In genomic region chrX:119885554-119886428, GRCh38 we compare ENCODE assay signal across 12 cellular contexts. TPM values are rescaled to one million over a fixed set of nuclear protein-coding genes. Genes with fewer than 3 reads are reported as not detected.
DNase-seq lines count a peak whose midpoint lies in the region; ATAC-seq and TF ChIP-seq lines count a peak whose summit lies in the region.
"Had no signal": no experiment of that assay in that cellular context is flagged by ENCODE, and none has a peak within 500 bp of the region (broad histone marks: within the 10 kb centered on the region; RNA-seq: fewer than 3 reads in every experiment).

No MANE protein-coding gene starts in this region.

- H3K27ac ChIP-seq in substantia nigra (ENCODE audit: low read depth, low read length, poor library complexity, severe bottlenecking), result no peak overlapping the region
- H3K27ac ChIP-seq: GM23248, thoracic aorta had no signal

- H3K4me3 ChIP-seq in fibroblast of the aortic adventitia (ENCODE audit: low read depth, low read length), result no peak overlapping the region
- H3K4me3 ChIP-seq: GM23248, thoracic aorta had no signal

- peaks cover 9% of the 10 kb centered on the region for H3K4me1 Mint-ChIP-seq in stimulated activated naive CD8-positive, alpha-beta T cell treated with anti-CD3 and anti-CD28 coated beads, Interleukin-15, Interleukin-2, amounts not matched to agents 100 ng/mL and 50 ng/mL, for 24 hours (ENCODE audit: low read depth)

- TF ChIP-seq CTCF in fibroblast of the aortic adventitia (IDR thresholded peaks at IDR 0.05; ENCODE audit: insufficient read depth, low read length), result no peak

- no peaks in the 10 kb centered on the region for H3K27me3 Mint-ChIP-seq in stimulated activated naive CD8-positive, alpha-beta T cell treated with anti-CD3 and anti-CD28 coated beads, Interleukin-15, Interleukin-2, amounts not matched to agents 100 ng/mL and 50 ng/mL, for 24 hours

- H3K9me3 Mint-ChIP-seq in stimulated activated naive CD8-positive, alpha-beta T cell treated with anti-CD3 and anti-CD28 coated beads, Interleukin-15, Interleukin-2, amounts not matched to agents 100 ng/mL and 50 ng/mL, for 24 hours, result no peaks in the 10 kb centered on the region

- peak overlapping the region; percentile 26 for H3K4me3 Mint-ChIP-seq in stimulated activated naive CD8-positive, alpha-beta T cell treated with anti-CD3 and anti-CD28 coated beads, Interleukin-15, Interleukin-2, amounts not matched to agents 100 ng/mL and 50 ng/mL, for 24 hours

- no peaks in the 10 kb centered on the region for H3K36me3 Mint-ChIP-seq in stimulated activated naive CD8-positive, alpha-beta T cell treated with anti-CD3 and anti-CD28 coated beads, Interleukin-15, Interleukin-2, amounts not matched to agents 100 ng/mL and 50 ng/mL, for 24 hours (ENCODE audit: low read depth)

- no peak for ATAC-seq in stimulated activated naive CD8-positive, alpha-beta T cell treated with anti-CD3 and anti-CD28 coated beads, Interleukin-15, Interleukin-2, amounts not matched to agents 100 U/mL and 50 U/mL, for 24 hours
- ATAC-seq in SK-N-SH treated with all-trans-retinoic acid at 6 μM for 48 hours, result peak; percentile 41

- DNase-seq in stimulated activated naive CD8-positive, alpha-beta T cell treated with anti-CD3 and anti-CD28 coated beads, Interleukin-15, Interleukin-2, amounts not matched to agents 100 U/mL and 50 U/mL, for 24 hours, result no peak
- DNase-seq in fibroblast of the aortic adventitia (ENCODE audit: low read depth), result peak; percentile 39
- DNase-seq in SIG-M5 (lab: John Stamatoyannopoulos, UW), result no peak
- DNase-seq in AML-193 (lab: John Stamatoyannopoulos, UW), result no peak
- no peak for DNase-seq in substantia nigra (lab: John Stamatoyannopoulos, UW)
- DNase-seq in islet precursor cell, result no peak
- DNase-seq: GM23248, NCI-H1105 had no signal

- H3K27ac Mint-ChIP-seq in stimulated activated naive CD8-positive, alpha-beta T cell treated with anti-CD3 and anti-CD28 coated beads, Interleukin-15, Interleukin-2, amounts not matched to agents 100 ng/mL and 50 ng/mL, for 24 hours, result no peak overlapping the region

TF ChIP-seq in SK-N-SH treated with all-trans-retinoic acid at 6 μM for 48 hours, 23 proteins besides CTCF, POLR2A, EP300 and RAD21 (continues in another document):
- TF ChIP-seq GLIS3 (CRISPR knock-in tag; IDR thresholded peaks at IDR 0.05) (no peak), PATZ1 (CRISPR knock-in tag; IDR thresholded peaks at IDR 0.05; ENCODE audit: borderline replicate concordance) (no peak), CSRNP3 (CRISPR knock-in tag; IDR thresholded peaks at IDR 0.05) (no peak), POU6F1 (CRISPR knock-in tag; IDR thresholded peaks at IDR 0.05; ENCODE audit: borderline replicate concordance, low read depth) (no peak), CSDC2 (CRISPR knock-in tag; IDR thresholded peaks at IDR 0.05) (no peak), ZFP3 (CRISPR knock-in tag; IDR thresholded peaks at IDR 0.05) (no peak), OSR1 (CRISPR knock-in tag; IDR thresholded peaks at IDR 0.05) (no peak), ZNF70 (CRISPR knock-in tag; IDR thresholded peaks at IDR 0.05) (no peak), TSHZ2 (CRISPR knock-in tag; IDR thresholded peaks at IDR 0.05) (no peak), TCF4 (CRISPR knock-in tag; IDR thresholded peaks at IDR 0.05; ENCODE audit: borderline replicate concordance) (no peak), ZNF565 (CRISPR knock-in tag; conservative IDR thresholded peaks at IDR 0.05; ENCODE audit: low read depth) (no peak), SNAI2 (CRISPR knock-in tag; IDR thresholded peaks at IDR 0.05) (no peak), TOX (CRISPR knock-in tag; IDR thresholded peaks at IDR 0.05; ENCODE audit: borderline replicate concordance) (no peak), BACH2 (CRISPR knock-in tag; IDR thresholded peaks at IDR 0.05; ENCODE audit: borderline replicate concordance) (no peak), CREB5 (CRISPR knock-in tag; IDR thresholded peaks at IDR 0.05; ENCODE audit: low read depth) (no peak), ZNF8 (CRISPR knock-in tag; IDR thresholded peaks at IDR 0.05) (no peak), ISL1 (CRISPR knock-in tag; IDR thresholded peaks at IDR 0.05) (no peak), ZC3H10 (CRISPR knock-in tag; IDR thresholded peaks at IDR 0.05) (no peak)

RNA-seq across cellular contexts. Expression of gene AKAP14, which starts 9.9 kb away (rescaled TPM):
- not detected in 2 replicates for total RNA-seq in fibroblast of the aortic adventitia (ENCODE audit: low replicate concordance)
- total RNA-seq: GM23248, renal cortical epithelial cell, thoracic aorta had no signal

RNA-seq across cellular contexts. Expression of gene NDUFA1, which starts 14.2 kb away (rescaled TPM):
- total RNA-seq in fibroblast of the aortic adventitia (ENCODE audit: low replicate concordance), result 63.3 and 111 TPM in 2 replicates

RNA-seq across cellular contexts. Expression of gene RNF113A, which starts 14.3 kb away (rescaled TPM):
- 10.0 and 11.7 TPM in 2 replicates for total RNA-seq in fibroblast of the aortic adventitia (ENCODE audit: low replicate concordance)

RNA-seq across cellular contexts. Expression of gene UPF3B, which starts 33.0 kb away (rescaled TPM):
- total RNA-seq in fibroblast of the aortic adventitia (ENCODE audit: low replicate concordance), result 2.1 and 7.5 TPM in 2 replicates

RNA-seq across cellular contexts. Expression of gene NKAP, which starts 57.8 kb away (rescaled TPM):
- 5.5 and 6.0 TPM in 2 replicates for total RNA-seq in fibroblast of the aortic adventitia (ENCODE audit: low replicate concordance)
